In the genomic region with DNA sequence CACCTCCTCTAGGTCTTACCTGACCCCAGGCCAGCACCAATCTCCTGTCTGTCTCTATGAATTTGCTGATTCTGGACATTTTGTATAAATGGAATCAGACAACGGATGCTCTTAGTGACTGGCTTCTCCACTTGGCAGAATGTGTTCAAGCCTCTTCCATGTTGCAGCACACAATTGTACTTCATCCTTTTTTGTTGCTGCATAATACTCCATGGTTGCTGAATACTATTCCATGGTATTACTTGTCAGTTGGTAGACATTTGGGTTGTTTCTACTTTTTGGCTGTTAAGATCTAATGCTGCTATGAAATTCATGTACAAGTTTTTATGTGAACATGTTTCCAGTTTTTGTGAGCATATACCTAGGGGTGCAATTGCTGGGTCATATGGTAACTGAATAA, we compare ENCODE assay signal across 32 cellular contexts. TPM values are rescaled to one million over a fixed set of nuclear protein-coding genes. Genes with fewer than 3 reads are reported as not detected.
"Had no signal": no experiment of that assay in that cellular context is flagged by ENCODE, and none has a peak within 500 bp of the region (broad histone marks: within the 10 kb centered on the region; RNA-seq: fewer than 3 reads in every experiment).

No MANE protein-coding gene starts in this region.

- H3K27me3 Mint-ChIP-seq: activated B cell treated with CpG ODN at 0.5 μM for 24 hours; activated CD4-positive, alpha-beta memory T cell treated with anti-CD3 and anti-CD28 coated beads, Interleukin-2, amount 10 ng/mL, durations not matched to agents 7 days and 5 days; activated CD4-positive, alpha-beta T cell treated with anti-CD3 and anti-CD28 coated beads, Interleukin-2, amount 10 ng/mL, durations not matched to agents 7 days and 5 days; activated CD8-positive, alpha-beta memory T cell treated with anti-CD3 and anti-CD28 coated beads, Interleukin-2, amount 10 ng/mL, durations not matched to agents 7 days and 5 days; activated naive CD8-positive, alpha-beta T cell treated with anti-CD3 and anti-CD28 coated beads for 36 hours; activated T-helper 17 cell treated with anti-CD3 and anti-CD28 coated beads, Interleukin-2, amount 50 U/mL, for 72 hours had no signal

- H3K4me1 Mint-ChIP-seq: activated B cell treated with CpG ODN at 0.5 μM for 24 hours; activated CD4-positive, alpha-beta memory T cell treated with anti-CD3 and anti-CD28 coated beads, Interleukin-2, amount 10 ng/mL, durations not matched to agents 7 days and 5 days; activated CD4-positive, alpha-beta T cell treated with anti-CD3 and anti-CD28 coated beads, Interleukin-2, amount 10 ng/mL, durations not matched to agents 7 days and 5 days; activated CD8-positive, alpha-beta memory T cell treated with anti-CD3 and anti-CD28 coated beads, Interleukin-2, amount 10 ng/mL, durations not matched to agents 7 days and 5 days; activated naive CD8-positive, alpha-beta T cell treated with anti-CD3 and anti-CD28 coated beads for 36 hours; activated T-helper 17 cell treated with anti-CD3 and anti-CD28 coated beads, Interleukin-2, amount 50 U/mL, for 72 hours had no signal

- H3K27ac Mint-ChIP-seq: activated B cell treated with CpG ODN at 0.5 μM for 24 hours; activated CD4-positive, alpha-beta memory T cell treated with anti-CD3 and anti-CD28 coated beads, Interleukin-2, amount 10 ng/mL, durations not matched to agents 7 days and 5 days; activated CD4-positive, alpha-beta T cell treated with anti-CD3 and anti-CD28 coated beads, Interleukin-2, amount 10 ng/mL, durations not matched to agents 7 days and 5 days; activated CD8-positive, alpha-beta memory T cell treated with anti-CD3 and anti-CD28 coated beads, Interleukin-2, amount 10 ng/mL, durations not matched to agents 7 days and 5 days; activated CD8-positive, alpha-beta T cell treated with anti-CD3 and anti-CD28 coated beads, Interleukin-2, amount 10 ng/mL, durations not matched to agents 7 days and 5 days; activated naive CD4-positive, alpha-beta T cell treated with anti-CD3 and anti-CD28 coated beads for 36 hours; activated naive CD4-positive, alpha-beta T cell treated with anti-CD3 and anti-CD28 coated beads, Interleukin-2, amount 50 U/mL, for 72 hours; activated naive CD8-positive, alpha-beta T cell treated with anti-CD3 and anti-CD28 coated beads for 36 hours; activated T-cell treated with anti-CD3 and anti-CD28 coated beads, Interleukin-2, amount 50 U/mL, for 72 hours; activated T-helper 1 cell treated with anti-CD3 and anti-CD28 coated beads, Interleukin-12 subunit alpha, Interleukin-12 subunit beta, Interleukin-2, Interleukin-4 antibody, amounts not matched to agents 30 ng/mL and 10 ng/mL and 1 ng/mL, durations not matched to agents 14 hours and 24 hours and 36 hours; activated T-helper 17 cell treated with anti-CD3 and anti-CD28 coated beads, Interleukin-2, amount 50 U/mL, for 72 hours; T-helper 2 cell treated with Interferon-gamma antibody and Interleukin-4, amounts not matched to agents 5 μg/mL and 100 μg/mL, for 36 hours had no signal

- H3K4me1 ChIP-seq: adrenal gland, body of pancreas, breast epithelium had no signal

- DNase-seq: activated CD4-positive, alpha-beta memory T cell treated with anti-CD3 and anti-CD28 coated beads, Interleukin-2, amount 10 ng/mL, durations not matched to agents 7 days and 5 days; activated CD4-positive, alpha-beta T cell treated with anti-CD3 and anti-CD28 coated beads for 4 hours; activated CD4-positive, alpha-beta T cell treated with anti-CD3 and anti-CD28 coated beads, Interleukin-2, amount 10 ng/mL, durations not matched to agents 7 days and 5 days; activated CD4-positive, alpha-beta T cell treated with anti-CD3 and anti-CD28 coated beads, Interleukin-2, amount 50 U/mL, for 48 hours; activated CD4-positive, CD25-positive, alpha-beta regulatory T cell treated with anti-CD3 and anti-CD28 coated beads, Interleukin-2, amount 50 U/mL, for 72 hours; activated CD8-positive, alpha-beta memory T cell treated with anti-CD3 and anti-CD28 coated beads for 24 hours; activated CD8-positive, alpha-beta memory T cell treated with anti-CD3 and anti-CD28 coated beads, Interleukin-2, amount 10 ng/mL, durations not matched to agents 7 days and 5 days; activated CD8-positive, alpha-beta memory T cell treated with anti-CD3 and anti-CD28 coated beads, Interleukin-2, amount 50 U/mL, for 48 hours; activated CD8-positive, alpha-beta T cell treated with anti-CD3 and anti-CD28 coated beads, Interleukin-2, amount 10 ng/mL, durations not matched to agents 7 days and 5 days; activated gamma-delta T cell treated with Interleukin-2 at 50 U/mL for 16 hours; activated naive CD4-positive, alpha-beta T cell; activated naive CD4-positive, alpha-beta T cell treated with anti-CD3 and anti-CD28 coated beads for 36 hours; activated naive CD4-positive, alpha-beta T cell treated with anti-CD3 and anti-CD28 coated beads, Interleukin-2, amount 50 U/mL, for 16 hours; activated naive CD8-positive, alpha-beta T cell treated with anti-CD3 and anti-CD28 coated beads for 36 hours; activated T-cell treated with anti-CD3 and anti-CD28 coated beads, Interleukin-2, amount 50 U/mL, for 4 hours; activated T-cell treated with anti-CD3 and anti-CD28 coated beads, Interleukin-2, amount 50 U/mL, for 72 hours; adrenal gland; amniotic stem cell; brain microvascular endothelial cell; central memory CD4-positive, alpha-beta T cell; T-helper 2 cell; T-helper 9 cell had no signal

- H3K36me3 Mint-ChIP-seq: activated CD8-positive, alpha-beta memory T cell treated with anti-CD3 and anti-CD28 coated beads, Interleukin-2, amount 10 ng/mL, durations not matched to agents 7 days and 5 days; activated naive CD4-positive, alpha-beta T cell treated with anti-CD3 and anti-CD28 coated beads, Interleukin-2, amount 50 U/mL, for 72 hours; activated naive CD8-positive, alpha-beta T cell treated with anti-CD3 and anti-CD28 coated beads for 36 hours had no signal

- H3K9me3 ChIP-seq: adrenal gland, body of pancreas, breast epithelium had no signal

- H3K36me3 ChIP-seq: adrenal gland, brain microvascular endothelial cell, breast epithelium had no signal

- ATAC-seq: activated CD8-positive, alpha-beta memory T cell treated with anti-CD3 and anti-CD28 coated beads, Interleukin-2, amount 10 ng/mL, durations not matched to agents 7 days and 5 days; activated CD8-positive, alpha-beta T cell treated with anti-CD3 and anti-CD28 coated beads, Interleukin-2, amount 10 ng/mL, durations not matched to agents 7 days and 5 days; activated naive CD4-positive, alpha-beta T cell treated with anti-CD3 and anti-CD28 coated beads, Interleukin-2, amount 50 U/mL, for 72 hours; activated T-cell treated with anti-CD3 and anti-CD28 coated beads, Interleukin-2, amount 50 U/mL, for 4 hours; activated T-cell treated with anti-CD3 and anti-CD28 coated beads, Interleukin-2, amount 50 U/mL, for 72 hours; activated T-helper 17 cell treated with anti-CD3 and anti-CD28 coated beads, Interleukin-2, amount 50 U/mL, for 72 hours; body of pancreas had no signal

- H3K4me3 ChIP-seq: adrenal gland, body of pancreas, breast epithelium had no signal

- H3K4me3 Mint-ChIP-seq: activated B cell treated with CpG ODN at 0.5 μM for 24 hours; activated CD4-positive, alpha-beta memory T cell treated with anti-CD3 and anti-CD28 coated beads, Interleukin-2, amount 10 ng/mL, durations not matched to agents 7 days and 5 days; activated CD4-positive, alpha-beta T cell treated with anti-CD3 and anti-CD28 coated beads, Interleukin-2, amount 10 ng/mL, durations not matched to agents 7 days and 5 days; activated CD8-positive, alpha-beta memory T cell treated with anti-CD3 and anti-CD28 coated beads, Interleukin-2, amount 10 ng/mL, durations not matched to agents 7 days and 5 days; activated CD8-positive, alpha-beta T cell treated with anti-CD3 and anti-CD28 coated beads, Interleukin-2, amount 10 ng/mL, durations not matched to agents 7 days and 5 days; activated naive CD4-positive, alpha-beta T cell treated with anti-CD3 and anti-CD28 coated beads for 36 hours; activated naive CD8-positive, alpha-beta T cell treated with anti-CD3 and anti-CD28 coated beads for 36 hours; activated T-cell treated with anti-CD3 and anti-CD28 coated beads, Interleukin-2, amount 50 U/mL, for 4 hours; activated T-cell treated with anti-CD3 and anti-CD28 coated beads, Interleukin-2, amount 50 U/mL, for 72 hours; activated T-helper 1 cell treated with anti-CD3 and anti-CD28 coated beads, Interleukin-12 subunit alpha, Interleukin-12 subunit beta, Interleukin-2, Interleukin-4 antibody, amounts not matched to agents 30 ng/mL and 10 ng/mL and 1 ng/mL, durations not matched to agents 14 hours and 24 hours and 36 hours; activated T-helper 17 cell treated with anti-CD3 and anti-CD28 coated beads, Interleukin-2, amount 50 U/mL, for 72 hours; T-helper 2 cell treated with Interferon-gamma antibody and Interleukin-4, amounts not matched to agents 5 μg/mL and 100 μg/mL, for 36 hours had no signal

- H3K9me3 Mint-ChIP-seq: activated CD4-positive, alpha-beta memory T cell treated with anti-CD3 and anti-CD28 coated beads, Interleukin-2, amount 10 ng/mL, durations not matched to agents 7 days and 5 days; activated CD4-positive, alpha-beta T cell treated with anti-CD3 and anti-CD28 coated beads, Interleukin-2, amount 10 ng/mL, durations not matched to agents 7 days and 5 days; activated naive CD4-positive, alpha-beta T cell treated with anti-CD3 and anti-CD28 coated beads for 36 hours; activated naive CD4-positive, alpha-beta T cell treated with anti-CD3 and anti-CD28 coated beads, Interleukin-2, amount 50 U/mL, for 72 hours; activated naive CD8-positive, alpha-beta T cell treated with anti-CD3 and anti-CD28 coated beads for 36 hours; activated T-cell treated with anti-CD3 and anti-CD28 coated beads, Interleukin-2, amount 50 U/mL, for 72 hours; activated T-helper 1 cell treated with anti-CD3 and anti-CD28 coated beads, Interleukin-12 subunit alpha, Interleukin-12 subunit beta, Interleukin-2, Interleukin-4 antibody, amounts not matched to agents 30 ng/mL and 10 ng/mL and 1 ng/mL, durations not matched to agents 14 hours and 24 hours and 36 hours; activated T-helper 17 cell treated with anti-CD3 and anti-CD28 coated beads, Interleukin-2, amount 50 U/mL, for 72 hours; T-helper 2 cell treated with Interferon-gamma antibody and Interleukin-4, amounts not matched to agents 5 μg/mL and 100 μg/mL, for 36 hours had no signal

- H3K27ac ChIP-seq: adrenal gland, body of pancreas, brain microvascular endothelial cell, breast epithelium, VCaP had no signal

RNA-seq across cellular contexts. Expression of gene FCN1, which starts 34.3 kb away (rescaled TPM):
- total RNA-seq: activated CD4-positive, alpha-beta memory T cell treated with anti-CD3 and anti-CD28 coated beads, Interleukin-2, amount 10 ng/mL, durations not matched to agents 7 days and 5 days; activated CD4-positive, alpha-beta T cell treated with anti-CD3 and anti-CD28 coated beads, Interleukin-2, amount 10 ng/mL, durations not matched to agents 7 days and 5 days; activated CD8-positive, alpha-beta memory T cell treated with anti-CD3 and anti-CD28 coated beads, Interleukin-2, amount 10 ng/mL, durations not matched to agents 7 days and 5 days; activated CD8-positive, alpha-beta T cell treated with anti-CD3 and anti-CD28 coated beads, Interleukin-2, amount 10 ng/mL, durations not matched to agents 7 days and 5 days; activated naive CD4-positive, alpha-beta T cell treated with anti-CD3 and anti-CD28 coated beads for 36 hours; activated naive CD4-positive, alpha-beta T cell treated with anti-CD3 and anti-CD28 coated beads, Interleukin-2, amount 50 U/mL, for 72 hours; activated naive CD8-positive, alpha-beta T cell treated with anti-CD3 and anti-CD28 coated beads for 36 hours; activated T-cell treated with anti-CD3 and anti-CD28 coated beads, Interleukin-2, amount 50 U/mL, for 4 hours; activated T-cell treated with anti-CD3 and anti-CD28 coated beads, Interleukin-2, amount 50 U/mL, for 72 hours; activated T-helper 1 cell treated with anti-CD3 and anti-CD28 coated beads, Interleukin-12 subunit alpha, Interleukin-12 subunit beta, Interleukin-2, Interleukin-4 antibody, amounts not matched to agents 30 ng/mL and 10 ng/mL and 1 ng/mL, durations not matched to agents 14 hours and 24 hours and 36 hours; activated T-helper 17 cell treated with anti-CD3 and anti-CD28 coated beads, Interleukin-2, amount 50 U/mL, for 72 hours; astrocyte; body of pancreas; T-helper 1 cell treated with Interleukin-12 subunit alpha and Interleukin-12 subunit beta and Interleukin-4 antibody, amounts not matched to agents 30 ng/mL and 1 ng/mL, for 36 hours had no signal
